ENCODE assay signal across 8 cellular contexts in the genomic region with DNA sequence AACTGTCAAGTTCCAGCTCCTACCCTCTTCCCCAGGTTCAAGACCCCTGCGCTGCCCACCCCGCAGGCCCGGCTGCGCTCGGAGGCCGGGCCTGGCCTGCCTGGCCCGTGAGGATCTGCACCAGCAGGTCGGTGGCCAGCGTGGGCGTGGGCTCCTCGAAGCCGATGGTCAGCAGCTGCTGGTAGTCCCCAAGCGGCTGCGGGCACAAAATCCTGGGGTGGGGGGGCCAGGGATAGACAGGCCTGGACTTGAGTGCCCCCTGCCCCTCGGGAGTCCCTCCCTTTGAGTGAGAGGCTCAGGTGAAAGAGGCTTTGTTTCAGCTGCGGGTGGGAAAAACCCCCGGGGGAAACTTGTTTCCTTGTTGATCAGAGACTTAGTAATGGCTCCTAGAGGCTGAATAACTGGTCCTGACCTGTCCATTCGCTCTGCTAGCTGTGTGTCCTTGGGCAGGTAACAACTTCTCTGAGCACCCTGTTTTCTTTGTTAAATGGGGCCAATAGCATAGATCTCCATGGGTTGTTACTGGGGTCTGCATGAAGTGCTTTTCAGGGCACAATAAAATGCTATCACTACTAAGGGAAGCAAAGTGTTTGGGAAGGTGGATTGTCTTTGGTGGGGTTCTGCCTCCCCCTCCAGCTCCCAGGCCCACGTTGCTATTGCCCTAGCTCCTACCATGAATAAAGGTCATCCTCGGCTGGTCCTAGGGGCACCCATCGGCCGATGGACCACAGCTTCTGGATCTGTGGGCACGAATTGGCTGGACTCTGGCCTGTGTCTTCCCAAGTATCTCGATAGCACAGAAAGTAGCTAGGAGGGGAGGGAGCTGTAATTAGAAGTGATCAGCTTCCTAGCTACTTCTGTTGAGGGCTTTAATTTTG. TPM values are rescaled to one million over a fixed set of nuclear protein-coding genes. Genes with fewer than 3 reads are reported as not detected.
DNase-seq lines count a peak whose midpoint lies in the region; ATAC-seq and TF ChIP-seq lines count a peak whose summit lies in the region.

No MANE protein-coding gene starts in this region.

- no peaks in the 10 kb centered on the region for H3K79me2 ChIP-seq in neural progenitor cell (ENCODE audit: low read depth)

- no peaks in the 10 kb centered on the region for H3K36me3 ChIP-seq in neural progenitor cell

- peaks cover 28% of the 10 kb centered on the region for H3F3A ChIP-seq in neural progenitor cell (ENCODE audit: low read depth)

- peak; percentile 52 for DNase-seq in GM10248 (ENCODE audit: extremely low spot score)
- peak; percentile 28 for DNase-seq in T-helper 22 cell (ENCODE audit: low read depth)
- peak; percentile 81 for DNase-seq in epithelial cell of prostate (ENCODE audit: low read depth, low spot score)
- DNase-seq in neural progenitor cell (ENCODE audit: low spot score), result peak; percentile 34
- DNase-seq in OCI-M2 (lab: John Stamatoyannopoulos, UW; ENCODE audit: unreplicated experiment), result no peak
- no peak for DNase-seq in activated CD4-positive, CD25-positive, alpha-beta regulatory T cell treated with anti-CD3 and anti-CD28 coated beads, Interleukin-2, amount 50 U/mL, for 72 hours
- no peak for DNase-seq in effector CD8-positive, alpha-beta T cell (lab: John Stamatoyannopoulos, UW)

- H3K27ac ChIP-seq in epithelial cell of prostate (peak overlapping the region; percentile 88), neural progenitor cell (no peak overlapping the region)

- peak overlapping the region; percentile 86 for H2AFZ ChIP-seq in neural progenitor cell (replicated peaks)

- H3K9ac ChIP-seq in neural progenitor cell, result no peak overlapping the region

- H3K9me3 Mint-ChIP-seq in neural progenitor cell, result no peaks in the 10 kb centered on the region

- peaks cover 7% of the 10 kb centered on the region for H3K27me3 Mint-ChIP-seq in neural progenitor cell (ENCODE audit: insufficient read depth, low read depth)

- H3K4me2 ChIP-seq in neural progenitor cell, result peak overlapping the region; percentile 88

- peaks cover 65% of the 10 kb centered on the region for H3K27me3 ChIP-seq in neural progenitor cell

- H3K4me1 ChIP-seq in neural progenitor cell, result no peaks in the 10 kb centered on the region

- peak overlapping the region; percentile 96 for H3K4me3 Mint-ChIP-seq in neural progenitor cell

- peak overlapping the region; percentile 68 for H3K4me3 ChIP-seq in neural progenitor cell

- TF ChIP-seq CTCF in GM10248 (IDR thresholded peaks at IDR 0.05; ENCODE audit: control extremely low read depth, extremely low read depth, low read depth, missing control alignments) (no peak), neural progenitor cell (IDR thresholded peaks at IDR 0.05) (no peak)

- no peak overlapping the region for H3K27ac Mint-ChIP-seq in neural progenitor cell

- CTCF ChIA-PET in GM10248 (lab: Yijun Ruan, JAX), result interaction anchor here (0.6 to 3.5 kb wide), 8 partner anchors 9 to 480 kb away, joined by 3 to 36 read pairs (median 3); partner anchors contain the start of genes ASF1B and MISP3

- no peaks in the 10 kb centered on the region for H4K20me1 ChIP-seq in neural progenitor cell (ENCODE audit: low read depth)

- no peaks in the 10 kb centered on the region for H3K36me3 Mint-ChIP-seq in neural progenitor cell

- ATAC-seq in HG02642 (IDR thresholded peaks at IDR 0.05; ENCODE audit: poor library complexity, unreplicated experiment), result peak; percentile 18

- POLR2A ChIA-PET in GM10248 (lab: Yijun Ruan, JAX), result interaction anchor here (0.9 to 1.5 kb wide), 2 partner anchors 55 to 76 kb away, joined by 3 to 6 read pairs; partner anchors contain the start of genes ASF1B and RFX1

- no peaks in the 10 kb centered on the region for H3K9me3 ChIP-seq in neural progenitor cell (ENCODE audit: low read depth)

- peaks cover 11% of the 10 kb centered on the region for H3K4me1 Mint-ChIP-seq in neural progenitor cell

RNA-seq across cellular contexts. Expression of gene C19orf67, which starts 3.5 kb away (rescaled TPM):
- not detected in 2 replicates for total RNA-seq in neural progenitor cell (ENCODE audit: low replicate concordance)

RNA-seq across cellular contexts. Expression of gene SAMD1, which starts 8.5 kb away (rescaled TPM):
- total RNA-seq in neural progenitor cell (ENCODE audit: low replicate concordance), result 22.1 and 53.0 TPM in 2 replicates

RNA-seq across cellular contexts. Expression of gene MISP3, which starts 9.4 kb away (rescaled TPM):
- total RNA-seq in neural progenitor cell (ENCODE audit: low replicate concordance), result 0.68 TPM in 1 of 2 replicates, not detected in the other

RNA-seq across cellular contexts. Expression of gene PALM3, which starts 20.2 kb away (rescaled TPM):
- total RNA-seq in neural progenitor cell (ENCODE audit: low replicate concordance), result 4.0 TPM in 1 of 2 replicates, not detected in the other

RNA-seq across cellular contexts. Expression of gene PRKACA, which starts 35.5 kb away (rescaled TPM):
- total RNA-seq in neural progenitor cell (ENCODE audit: low replicate concordance), result 22.2 and 31.8 TPM in 2 replicates

Comparison
In these comparisons a context has a peak if more than half of its experiments do, and no peak if none do; other contexts are left out.
1. DNase-seq: peak in GM10248 (single experiment), T-helper 22 cell (single experiment), epithelial cell of prostate (single experiment) and neural progenitor cell (single experiment); none in OCI-M2 (single experiment), activated CD4-positive, CD25-positive, alpha-beta regulatory T cell treated with anti-CD3 and anti-CD28 coated beads, Interleukin-2, amount 50 U/mL, for 72 hours (single experiment) and effector CD8-positive, alpha-beta T cell (single experiment).